Comparison of ENCODE assay signal across 13 cellular contexts in genomic region chr7:42091461-42092229, GRCh38.
DNase-seq lines count a peak whose midpoint lies in the region; ATAC-seq and TF ChIP-seq lines count a peak whose summit lies in the region.
"Had no signal": no experiment of that assay in that cellular context is flagged by ENCODE, and none has a peak within 500 bp of the region (broad histone marks: within the 10 kb centered on the region; RNA-seq: fewer than 3 reads in every experiment).

No MANE protein-coding gene starts in this region.

- peaks cover 81% of the 10 kb centered on the region for H3K4me1 Mint-ChIP-seq in brain
- H3K4me1 Mint-ChIP-seq in activated naive CD8-positive, alpha-beta T cell treated with anti-CD3 and anti-CD28 coated beads, Interleukin-2, amount 50 U/mL, for 24 hours, result no peaks in the 10 kb centered on the region
- H3K4me1 Mint-ChIP-seq in CD14-positive monocyte, result peaks cover 22% of the 10 kb centered on the region

- 16% methylated on average over 22 of the region's 22 CpGs for WGBS in smooth muscle cell (ENCODE audit: low lambda C conversion rate)

- H3F3A ChIP-seq in smooth muscle cell (ENCODE audit: low read depth), result peaks cover under 1% of the 10 kb centered on the region

- H3K79me2 ChIP-seq in smooth muscle cell (ENCODE audit: low read depth), result peaks cover 74% of the 10 kb centered on the region

- H3K9me3 ChIP-seq in HUES6 (ENCODE audit: control insufficient read depth, insufficient read depth, low read depth, low read length) (no peaks in the 10 kb centered on the region), smooth muscle cell (replicated peaks; ENCODE audit: low read depth) (no peaks in the 10 kb centered on the region)
- H3K9me3 ChIP-seq: right atrium auricular region had no signal

- no peak for ATAC-seq in Right ventricle myocardium inferior
- ATAC-seq in activated naive CD8-positive, alpha-beta T cell treated with anti-CD3 and anti-CD28 coated beads, Interleukin-2, amount 50 U/mL, for 24 hours, result no peak
- ATAC-seq: activated naive CD4-positive, alpha-beta T cell treated with anti-CD3 and anti-CD28 coated beads, Interleukin-2, amount 50 U/mL, for 72 hours; effector memory CD8-positive, alpha-beta T cell had no signal

- DNase-seq in kidney epithelial cell (ENCODE audit: low read depth) (peak; percentile 61), smooth muscle cell (lab: John Stamatoyannopoulos, UW; ENCODE audit: unreplicated experiment) (no peak), OCI-M1 (lab: John Stamatoyannopoulos, UW) (no peak), Right ventricle myocardium inferior (ENCODE audit: missing footprints) (no peak), CD14-positive monocyte (ENCODE audit: low spot score) (no peak)
- no peak for DNase-seq in activated naive CD8-positive, alpha-beta T cell treated with anti-CD3 and anti-CD28 coated beads, Interleukin-2, amount 50 U/mL, for 24 hours
- DNase-seq: effector memory CD8-positive, alpha-beta T cell; kidney; SJCRH30 had no signal

- H3K9me3 Mint-ChIP-seq in brain, result peaks cover 0 to 2% (median 0%) of the 10 kb centered on the region in 5 experiments
- H3K9me3 Mint-ChIP-seq in activated naive CD8-positive, alpha-beta T cell treated with anti-CD3 and anti-CD28 coated beads, Interleukin-2, amount 50 U/mL, for 24 hours, result no peaks in the 10 kb centered on the region
- H3K9me3 Mint-ChIP-seq in CD14-positive monocyte, result peaks cover 0 to 4% (median 0%) of the 10 kb centered on the region in 7 donors

- H2AFZ ChIP-seq in smooth muscle cell (ENCODE audit: low read depth), result no peak overlapping the region

- peak overlapping the region; percentile 37 for H3K9ac ChIP-seq in HUES6 (ENCODE audit: low read length)
- no peak overlapping the region for H3K9ac ChIP-seq in smooth muscle cell (ENCODE audit: low read depth)

- H3K36me3 ChIP-seq in HUES6 (ENCODE audit: control insufficient read depth, insufficient read depth, low read length) (no peaks in the 10 kb centered on the region), kidney epithelial cell (ENCODE audit: control insufficient read depth, insufficient read depth, low read length) (no peaks in the 10 kb centered on the region), smooth muscle cell (ENCODE audit: low read depth) (no peaks in the 10 kb centered on the region)
- H3K36me3 ChIP-seq: right atrium auricular region, SJCRH30 had no signal

- H3K27ac ChIP-seq in HUES6 (ENCODE audit: low read depth, low read length), result peak overlapping the region; percentile 0; the same call in 1 of the 2 replicates
- H3K27ac ChIP-seq in smooth muscle cell (ENCODE audit: low read depth), result peak overlapping the region; percentile 45
- H3K27ac ChIP-seq: right atrium auricular region, SJCRH30 had no signal

- H4K20me1 ChIP-seq in smooth muscle cell (ENCODE audit: low read depth), result peaks cover 100% of the 10 kb centered on the region

- H3K4me2 ChIP-seq in smooth muscle cell, result peak overlapping the region; percentile 66

- H3K27me3 Mint-ChIP-seq in brain (no peaks in the 10 kb centered on the region), CD14-positive monocyte (ENCODE audit: low read depth in 3 of 3) (peaks cover 0 to 2% (median 0%) of the 10 kb centered on the region in 3 donors)
- no peaks in the 10 kb centered on the region for H3K27me3 Mint-ChIP-seq in activated naive CD8-positive, alpha-beta T cell treated with anti-CD3 and anti-CD28 coated beads, Interleukin-2, amount 50 U/mL, for 24 hours
- H3K27me3 Mint-ChIP-seq: effector memory CD8-positive, alpha-beta T cell had no signal

- H3K4me3 ChIP-seq in HUES6 (ENCODE audit: low read depth, low read length), result peak overlapping the region; percentile 22
- H3K4me3 ChIP-seq in kidney epithelial cell (ENCODE audit: low read depth, low read length), result no peak overlapping the region
- H3K4me3 ChIP-seq in smooth muscle cell, result no peak overlapping the region
- H3K4me3 ChIP-seq: right atrium auricular region, SJCRH30 had no signal

- H3K4me3 Mint-ChIP-seq in brain (peak overlapping the region; percentile 57 to 81 (median 74)), CD14-positive monocyte (no peak overlapping the region)
- no peak overlapping the region for H3K4me3 Mint-ChIP-seq in activated naive CD8-positive, alpha-beta T cell treated with anti-CD3 and anti-CD28 coated beads, Interleukin-2, amount 50 U/mL, for 24 hours
- H3K4me3 Mint-ChIP-seq: effector memory CD8-positive, alpha-beta T cell had no signal

- peak overlapping the region; percentile 83 to 94 (median 90) for H3K27ac Mint-ChIP-seq in brain
- no peak overlapping the region for H3K27ac Mint-ChIP-seq in activated naive CD8-positive, alpha-beta T cell treated with anti-CD3 and anti-CD28 coated beads, Interleukin-2, amount 50 U/mL, for 24 hours
- no peak overlapping the region for H3K27ac Mint-ChIP-seq in CD14-positive monocyte
- H3K27ac Mint-ChIP-seq: activated naive CD4-positive, alpha-beta T cell treated with anti-CD3 and anti-CD28 coated beads, Interleukin-2, amount 50 U/mL, for 72 hours; effector memory CD8-positive, alpha-beta T cell had no signal

- H3K36me3 Mint-ChIP-seq in brain (peaks cover 19% of the 10 kb centered on the region), CD14-positive monocyte (no peaks in the 10 kb centered on the region)
- no peaks in the 10 kb centered on the region for H3K36me3 Mint-ChIP-seq in activated naive CD8-positive, alpha-beta T cell treated with anti-CD3 and anti-CD28 coated beads, Interleukin-2, amount 50 U/mL, for 24 hours (ENCODE audit: low read depth)
- H3K36me3 Mint-ChIP-seq: activated naive CD4-positive, alpha-beta T cell treated with anti-CD3 and anti-CD28 coated beads, Interleukin-2, amount 50 U/mL, for 72 hours had no signal

- H3K4me1 ChIP-seq in HUES6 (ENCODE audit: control insufficient read depth, insufficient read depth, low read length) (peaks cover 42% of the 10 kb centered on the region), smooth muscle cell (ENCODE audit: low read depth) (peaks cover 46% of the 10 kb centered on the region)

- intact Hi-C loops in Right ventricle myocardium inferior (cut with DNase I) (no loop called here), CD14-positive monocyte (cut with micrococcal nuclease) (no loop called here)

- H3K27me3 ChIP-seq in HUES6 (ENCODE audit: control insufficient read depth, insufficient read depth, low read length) (peaks cover 76% of the 10 kb centered on the region), kidney epithelial cell (ENCODE audit: control insufficient read depth, insufficient read depth, low read length) (no peaks in the 10 kb centered on the region), smooth muscle cell (ENCODE audit: low read depth) (no peaks in the 10 kb centered on the region)
- H3K27me3 ChIP-seq: right atrium auricular region, SJCRH30 had no signal

- no peak for TF ChIP-seq CTCF in brain (conservative IDR thresholded peaks at IDR 0.05)
- TF ChIP-seq CTCF in kidney epithelial cell (IDR thresholded peaks at IDR 0.05; ENCODE audit: insufficient read depth, low read length, poor library complexity, severe bottlenecking), result no peak
- no peak for TF ChIP-seq CTCF in smooth muscle cell (IDR thresholded peaks at IDR 0.05; ENCODE audit: borderline replicate concordance, insufficient read depth, poor library complexity, severe bottlenecking)
- TF ChIP-seq CTCF in CD14-positive monocyte (IDR thresholded peaks at IDR 0.05), result no peak

Comparison
In these comparisons a context has a peak if more than half of its experiments do, and no peak if none do; other contexts are left out.
1. H3K27ac Mint-ChIP-seq: peak in brain (5 of 5); none in activated naive CD8-positive, alpha-beta T cell treated with anti-CD3 and anti-CD28 coated beads, Interleukin-2, amount 50 U/mL, for 24 hours (single experiment) and CD14-positive monocyte (0 of 7).
2. H3K4me3 Mint-ChIP-seq: peak in brain (5 of 5); none in activated naive CD8-positive, alpha-beta T cell treated with anti-CD3 and anti-CD28 coated beads, Interleukin-2, amount 50 U/mL, for 24 hours (single experiment) and CD14-positive monocyte (0 of 2).